25 cellular contexts compared by ENCODE assay signal in the genomic region with DNA sequence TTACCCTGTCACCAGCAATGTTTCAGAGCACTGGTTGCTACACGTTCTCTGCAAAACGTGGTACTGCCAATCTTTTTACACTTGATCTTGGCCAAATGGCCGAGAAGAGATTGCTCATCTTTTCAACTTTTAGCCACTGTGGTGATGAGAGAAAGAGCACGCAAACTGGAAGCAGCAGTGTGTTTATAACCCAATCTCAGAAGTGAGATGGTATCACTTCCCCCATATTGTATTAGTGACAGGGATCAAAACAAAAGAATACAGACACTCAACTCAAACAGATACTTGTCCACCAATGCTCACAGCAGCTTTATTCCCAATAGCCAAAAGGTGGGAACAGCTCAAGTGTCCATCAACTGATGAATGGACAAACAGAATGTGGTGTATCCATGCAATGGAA.
DNase-seq lines count a peak whose midpoint lies in the region; ATAC-seq, FAIRE-seq and TF ChIP-seq lines count a peak whose summit lies in the region.
"Had no signal": no experiment of that assay in that cellular context is flagged by ENCODE, and none has a peak within 500 bp of the region (broad histone marks: within the 10 kb centered on the region; RNA-seq: fewer than 3 reads in every experiment).

No MANE protein-coding gene starts in this region.

- no peaks in the 10 kb centered on the region; the same call in 2 of the 3 replicates for H3K9me3 ChIP-seq in GM12878 (replicated peaks; ENCODE audit: control insufficient read depth, insufficient read depth, low read length)
- H3K9me3 ChIP-seq: A549, BE2C had no signal

- POLR2A ChIA-PET in GM12878 (lab: Charles Lee) = no interaction called here

- TF ChIP-seq POLR2A in GM12878 (IDR thresholded peaks at IDR 0.05; ENCODE audit: low read depth, low read length) = no peak

- in situ Hi-C loops in GM12878 (cut with MboI) = no loop called here

- CTCF ChIA-PET in GM12878 (lab: Yijun Ruan, JAX) = interaction anchor here (0.6 to 2.9 kb wide), 2 partner anchors 10 to 16 kb away, joined by 3 to 20 read pairs; no protein-coding TSS in a partner anchor

- no TSS peak for BruUV-seq in GM12878 (replicated peaks; lab: Mats Ljungman, UMichigan)

- intact Hi-C loops in GM12878 (cut with micrococcal nuclease; ENCODE audit: unreplicated experiment) = no loop called here

- TF ChIP-seq EP300 in GM12878 (IDR thresholded peaks at IDR 0.05; ENCODE audit: borderline replicate concordance in 1 of 2, control insufficient read depth in 1 of 2, low read depth in 2 of 2, low read length in 2 of 2) = no peak

- SMC1A ChIA-PET in GM12878 (lab: Charles Lee; ENCODE audit: uncharacterized antibody, unreplicated experiment) = interaction anchor here (2.1 kb wide), 1 partner anchor 16 kb away, joined by 9 read pairs; no protein-coding TSS in a partner anchor

- H3K27ac ChIP-seq in GM12878 (ENCODE audit: control insufficient read depth, insufficient read depth) = no peak overlapping the region
- H3K27ac ChIP-seq: 22Rv1, A549 had no signal

- FAIRE-seq in GM12878 (lab: Jason Lieb, UNC) = no peak
- FAIRE-seq: A549, H1, HepG2, HTR-8/SVneo had no signal

- H2AFZ ChIP-seq in GM12878 (ENCODE audit: control insufficient read depth, low read depth, low read length) = no peak overlapping the region; the same call in 1 of the 2 replicates

- no peaks in the 10 kb centered on the region for H3K79me2 ChIP-seq in GM12878 (ENCODE audit: control insufficient read depth, insufficient read depth, low read length)

- DNase-seq in SIG-M5 treated with dmso at 0.1 percent for 504 hours (lab: John Stamatoyannopoulos, UW; ENCODE audit: unreplicated experiment) (peak; percentile 3), SIG-M5 (lab: John Stamatoyannopoulos, UW) (no peak), GM12878 (ENCODE audit: low read depth, low spot score) (no peak), AG20443 (ENCODE audit: low spot score) (no peak), AG08396 (ENCODE audit: low spot score) (no peak)
- DNase-seq: BE2C; C1 segment of cervical spinal cord; CD4-positive, CD25-positive, alpha-beta regulatory T cell; CD8-positive, alpha-beta memory T cell; COR-L47; DMS 273 treated with DMSO at 0.1 percent for 48 hours; DMS53; DND-41; EL; H9; Karpas-422; KBM-7 had no signal

- peaks cover 3% of the 10 kb centered on the region for H3K4me1 ChIP-seq in GM12878 (ENCODE audit: control insufficient read depth, insufficient read depth, low read length)
- H3K4me1 ChIP-seq: A549, BE2C had no signal

- H3K4me2 ChIP-seq in GM12878 (ENCODE audit: control insufficient read depth, insufficient read depth) = no peak overlapping the region; the same call in 1 of the 2 replicates
- H3K4me2 ChIP-seq: A549 had no signal

- no peak overlapping the region for H3K4me3 ChIP-seq in GM12878
- H3K4me3 ChIP-seq: A549 had no signal

- no peak for TF ChIP-seq CTCF in GM12878 (IDR thresholded peaks at IDR 0.05 in 2 of 3, conservative IDR thresholded peaks at IDR 0.05 in 1 of 3; ENCODE audit: control insufficient read depth in 2 of 3, extremely low read depth in 1 of 3, insufficient read depth in 1 of 3, low read depth in 3 of 3, low read length in 3 of 3)

- no peaks in the 10 kb centered on the region for H4K20me1 ChIP-seq in GM12878 (ENCODE audit: control insufficient read depth, insufficient read depth)

- ATAC-seq in GM19351 (IDR thresholded peaks at IDR 0.05; ENCODE audit: unreplicated experiment) (peak; percentile 58), HG03025 (IDR thresholded peaks at IDR 0.05; ENCODE audit: low FRiP score, unreplicated experiment) (peak; percentile 53), GM12878 (peak; percentile 80), HG03469 (IDR thresholded peaks at IDR 0.05; ENCODE audit: unreplicated experiment) (no peak)
- ATAC-seq: A549, HepG2 had no signal

- H3K36me3 ChIP-seq in GM12878 (ENCODE audit: control insufficient read depth in 2 of 2, insufficient read depth in 2 of 2, low read length in 1 of 2) = no peaks in the 10 kb centered on the region
- H3K36me3 ChIP-seq: BE2C had no signal

- 46% methylated on average over 4 of the region's 4 CpGs for WGBS in GM12878 (ENCODE audit: insufficient coverage, insufficient replicate concordance, low lambda C conversion rate, missing lambda C conversion rate)

- RAD21 ChIA-PET in GM12878 (lab: Charles Lee; ENCODE audit: unreplicated experiment) = interaction anchor here (1.2 kb wide), 1 partner anchor 15 kb away, joined by 3 read pairs; no protein-coding TSS in a partner anchor

- TF ChIP-seq RAD21 in GM12878 (IDR thresholded peaks at IDR 0.05; ENCODE audit: insufficient read depth, low read depth, low read length) = no peak

- H3K9ac ChIP-seq in GM12878 (ENCODE audit: control insufficient read depth, insufficient read depth, low read length) = no peak overlapping the region

- no peaks in the 10 kb centered on the region for H3K27me3 ChIP-seq in GM12878 (replicated peaks in 1 of 2; ENCODE audit: control insufficient read depth in 2 of 2, insufficient read depth in 2 of 2, low read length in 1 of 2)
- H3K27me3 ChIP-seq: BE2C had no signal

TF ChIP-seq in GM12878, 131 proteins besides CTCF, POLR2A, EP300 and RAD21:
- TF ChIP-seq IKZF2 (IDR thresholded peaks at IDR 0.05) = peak in 1 of 2 experiments; percentile 25; a peak in 1 of 4 replicates
- TF ChIP-seq SPI1 (IDR thresholded peaks at IDR 0.05; ENCODE audit: borderline replicate concordance, insufficient read depth, low read depth, low read length) = peak; percentile 59; the same call in 1 of the 2 replicates
- no peak for TF ChIP-seq STAT1 (conservative IDR thresholded peaks at IDR 0.05)
- no peak for TF ChIP-seq GABPA (IDR thresholded peaks at IDR 0.05; ENCODE audit: low read depth)
